28 cellular contexts compared by ENCODE assay signal in the genomic region with DNA sequence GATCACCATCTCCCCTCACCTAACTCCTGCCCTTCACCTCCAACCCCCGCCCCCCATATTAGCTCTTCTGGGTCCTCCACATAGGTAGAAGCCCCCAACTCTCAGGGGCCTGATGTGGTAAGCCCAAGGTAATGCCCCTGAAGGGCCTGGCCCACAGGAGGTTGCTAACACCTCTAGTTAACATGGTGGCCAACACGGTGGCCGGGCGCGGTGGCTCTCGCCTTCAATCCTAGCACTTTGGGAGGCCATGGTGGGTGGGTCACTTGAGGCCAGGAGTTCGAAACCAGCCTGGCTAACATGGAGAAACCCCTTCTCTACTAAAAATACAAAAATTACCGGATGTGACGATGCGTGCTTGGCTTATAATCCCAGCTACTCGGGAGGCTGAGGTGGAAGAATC. TPM values are rescaled to one million over a fixed set of nuclear protein-coding genes. Genes with fewer than 3 reads are reported as not detected.
"Had no signal": no experiment of that assay in that cellular context is flagged by ENCODE, and none has a peak within 500 bp of the region (broad histone marks: within the 10 kb centered on the region; RNA-seq: fewer than 3 reads in every experiment).

No MANE protein-coding gene starts in this region.

- H3K9me3 ChIP-seq: stomach, suprapubic skin, testis, thoracic aorta, thyroid gland, tibial artery, tibial nerve, transverse colon, upper lobe of left lung, upper lobe of right lung, uterus, vagina had no signal

- H3K36me3 ChIP-seq: stomach, suprapubic skin, thoracic aorta, thyroid gland, tibial artery, tibial nerve, transverse colon, upper lobe of left lung, upper lobe of right lung, uterus, vagina had no signal

- H3K27me3 ChIP-seq: testis, thyroid gland, vagina had no signal

- H3K4me3 Mint-ChIP-seq: stimulated activated memory B cell treated with anti-CD40 and anti-IgM and Interleukin-4, amounts not matched to agents 10 μg/mL and 1 μg/mL and 100 μg/mL, for 72 hours; stimulated activated naive CD8-positive, alpha-beta T cell treated with anti-CD3 and anti-CD28 coated beads, Interleukin-15, Interleukin-2, amounts not matched to agents 100 ng/mL and 50 ng/mL, for 24 hours had no signal

- FAIRE-seq: urothelium cell line had no signal

- H3K36me3 Mint-ChIP-seq: stimulated activated effector memory CD8-positive, alpha-beta T cell treated with anti-CD3 and anti-CD28 coated beads, Interleukin-12 subunit alpha, Interleukin-12 subunit beta, amount 100 ng/mL, for 72 hours; stimulated activated memory B cell treated with anti-CD40 and anti-IgM and Interleukin-4, amounts not matched to agents 10 μg/mL and 1 μg/mL and 100 μg/mL, for 72 hours; type B pancreatic cell had no signal

- H3K4me3 ChIP-seq: tibial artery, tibial nerve, upper lobe of right lung, uterus, vagina had no signal

- H3K27ac Mint-ChIP-seq: stimulated activated effector memory CD8-positive, alpha-beta T cell treated with anti-CD3 and anti-CD28 coated beads, Interleukin-12 subunit alpha, Interleukin-12 subunit beta, amount 100 ng/mL, for 72 hours; stimulated activated memory B cell treated with anti-CD40 and anti-IgM and Interleukin-4, amounts not matched to agents 10 μg/mL and 1 μg/mL and 100 μg/mL, for 72 hours; stimulated activated naive CD8-positive, alpha-beta T cell treated with anti-CD3 and anti-CD28 coated beads, Interleukin-15, amount 100 ng/mL, for 72 hours; stimulated activated naive CD8-positive, alpha-beta T cell treated with anti-CD3 and anti-CD28 coated beads, Interleukin-15, Interleukin-2, amounts not matched to agents 100 ng/mL and 50 ng/mL, for 24 hours; type B pancreatic cell had no signal

- H3K27ac ChIP-seq: stomach, suprapubic skin, testis, thoracic aorta, thyroid gland, tibial artery, tibial nerve, transverse colon, upper lobe of left lung, upper lobe of right lung, uterus, vagina had no signal

- ATAC-seq: stimulated activated effector memory CD8-positive, alpha-beta T cell treated with anti-CD3 and anti-CD28 coated beads, Interleukin-12 subunit alpha, Interleukin-12 subunit beta, amount 100 ng/mL, for 72 hours; stimulated activated memory B cell treated with anti-CD40 and anti-IgM and Interleukin-4, amounts not matched to agents 10 μg/mL and 1 μg/mL and 100 μg/mL, for 72 hours; stimulated activated naive CD8-positive, alpha-beta T cell treated with anti-CD3 and anti-CD28 coated beads, Interleukin-15, amount 100 ng/mL, for 72 hours; stimulated activated naive CD8-positive, alpha-beta T cell treated with anti-CD3 and anti-CD28 coated beads, Interleukin-15, Interleukin-2, amounts not matched to agents 100 U/mL and 50 U/mL, for 24 hours had no signal

- DNase-seq: stimulated activated CD4-positive, alpha-beta T cell treated with anti-CD3 and anti-CD28 coated beads, Interleukin-2, amount 100 ng/mL, for 48 hours; stimulated activated CD4-positive, alpha-beta T cell treated with anti-CD3 and anti-CD28 coated beads, Interleukin-4, amount 100 ng/mL, for 1 hour; stimulated activated CD4-positive, alpha-beta T cell treated with anti-CD3 and anti-CD28 coated beads, Interleukin-4, amount 100 ng/mL, for 24 hours; stimulated activated CD4-positive, alpha-beta T cell treated with anti-CD3 and anti-CD28 coated beads, Interleukin-4, amount 100 ng/mL, for 4 hours; stimulated activated CD8-positive, alpha-beta memory T cell treated with anti-CD3 and anti-CD28 coated beads, Interleukin-4, amount 100 ng/mL, for 48 hours; stimulated activated naive CD4-positive, alpha-beta T cell treated with Interleukin-2 at 50 U/mL for 16 hours; stimulated activated naive CD8-positive, alpha-beta T cell treated with anti-CD3 and anti-CD28 coated beads, Interleukin-15, amount 100 ng/mL, for 72 hours; stimulated activated naive CD8-positive, alpha-beta T cell treated with anti-CD3 and anti-CD28 coated beads, Interleukin-15, Interleukin-2, amounts not matched to agents 100 U/mL and 50 U/mL, for 24 hours; stomach; substantia nigra; testis; thyroid gland; tibial artery; transverse colon; trophoblast cell; upper lobe of left lung; upper lobe of right lung; uterus had no signal

- H3K9me3 Mint-ChIP-seq: stimulated activated effector memory CD8-positive, alpha-beta T cell treated with anti-CD3 and anti-CD28 coated beads, Interleukin-12 subunit alpha, Interleukin-12 subunit beta, amount 100 ng/mL, for 72 hours; stimulated activated memory B cell treated with anti-CD40 and anti-IgM and Interleukin-4, amounts not matched to agents 10 μg/mL and 1 μg/mL and 100 μg/mL, for 72 hours; stimulated activated naive CD8-positive, alpha-beta T cell treated with anti-CD3 and anti-CD28 coated beads, Interleukin-15, amount 100 ng/mL, for 72 hours; stimulated activated naive CD8-positive, alpha-beta T cell treated with anti-CD3 and anti-CD28 coated beads, Interleukin-15, Interleukin-2, amounts not matched to agents 100 ng/mL and 50 ng/mL, for 24 hours; type B pancreatic cell had no signal

RNA-seq across cellular contexts. Expression of gene MLXIPL, which starts 1.0 kb away (rescaled TPM):
- total RNA-seq: temporal lobe had no signal
